Comparison of ENCODE assay signal across 18 cellular contexts in genomic region chr13:36880961-36881360, GRCh38. TPM values are rescaled to one million over a fixed set of nuclear protein-coding genes. Genes with fewer than 3 reads are reported as not detected.
DNase-seq lines count a peak whose midpoint lies in the region; ATAC-seq and TF ChIP-seq lines count a peak whose summit lies in the region.
"Had no signal": no experiment of that assay in that cellular context is flagged by ENCODE, and none has a peak within 500 bp of the region (broad histone marks: within the 10 kb centered on the region; RNA-seq: fewer than 3 reads in every experiment).

No MANE protein-coding gene starts in this region.

- DNase-seq in AG10803 (ENCODE audit: low read depth) (peak; percentile 54), HFFc6 (no peak), choroid plexus epithelial cell (ENCODE audit: low read depth) (peak; percentile 8), iris pigment epithelial cell (ENCODE audit: low read depth) (peak; percentile 22), inferior parietal cortex (ENCODE audit: extremely low spot score) (no peak), NOMO-1 treated with DMSO at 0.1 percent for 48 hours (lab: John Stamatoyannopoulos, UW; ENCODE audit: unreplicated experiment) (no peak)
- no peak for DNase-seq in activated CD4-positive, CD25-positive, alpha-beta regulatory T cell treated with anti-CD3 and anti-CD28 coated beads, Interleukin-2, amount 50 U/mL, for 72 hours
- DNase-seq: CD8-positive, alpha-beta memory T cell; KG1; NCI-H1092; NCI-H1694; NCI-H774; SK-N-SH had no signal

- no peaks in the 10 kb centered on the region for H3K9me3 Mint-ChIP-seq in HFFc6
- H3K9me3 Mint-ChIP-seq: CD8-positive, alpha-beta memory T cell; GM23338 had no signal

- H3K4me3 Mint-ChIP-seq in HFFc6: no peak overlapping the region
- H3K4me3 Mint-ChIP-seq: CD8-positive, alpha-beta memory T cell; GM23338 had no signal

- H3K27me3 Mint-ChIP-seq in HFFc6 (ENCODE audit: insufficient read depth): no peaks in the 10 kb centered on the region

- no peak for ATAC-seq in HG03196 (IDR thresholded peaks at IDR 0.05; ENCODE audit: unreplicated experiment)
- ATAC-seq: GM23338, Panc1, Right ventricle myocardium inferior had no signal

- H3K27ac Mint-ChIP-seq in HFFc6: 0 out of 2 replicates have a peak overlapping the region, but pooled peaks have one; percentile 14
- H3K27ac Mint-ChIP-seq: CD8-positive, alpha-beta memory T cell; GM23338 had no signal

- H3K4me1 Mint-ChIP-seq in HFFc6 (ENCODE audit: low read depth): peaks cover 14% of the 10 kb centered on the region; the same call in 1 of the 2 replicates
- H3K4me1 Mint-ChIP-seq: CD8-positive, alpha-beta memory T cell had no signal

- no peak overlapping the region for H3K4me3 ChIP-seq in AG10803 (ENCODE audit: low read length)
- no peak overlapping the region for H3K4me3 ChIP-seq in choroid plexus epithelial cell (ENCODE audit: low read depth, low read length)
- H3K4me3 ChIP-seq: BLaER1, GM23338 had no signal

- H3K36me3 Mint-ChIP-seq in HFFc6 (ENCODE audit: low read depth): peaks cover 6% of the 10 kb centered on the region; the same call in 1 of the 2 replicates
- H3K36me3 Mint-ChIP-seq: CD8-positive, alpha-beta memory T cell had no signal

- no peak for TF ChIP-seq CTCF in AG10803 (conservative IDR thresholded peaks at IDR 0.05; ENCODE audit: low read length)
- TF ChIP-seq CTCF in HFFc6 (IDR thresholded peaks at IDR 0.05): no peak
- TF ChIP-seq CTCF in choroid plexus epithelial cell (conservative IDR thresholded peaks at IDR 0.05; ENCODE audit: low read depth, low read length): no peak

RNA-seq across cellular contexts. Expression of gene SMAD9, which starts 39.1 kb away (rescaled TPM):
- 10 to 100 TPM; 10.7 to 22.5 (median 17.9) TPM for total RNA-seq in HFFc6 (2021; fragmentation: NEBNext Ultra II Directional; extraction: Animal tissue kit (Norgen Biotek cat#: 25700))
- total RNA-seq: CD8-positive, alpha-beta memory T cell had no signal

Comparison
In these comparisons a context has a peak if more than half of its experiments do, and no peak if none do; other contexts are left out.
1. DNase-seq: peak in AG10803 (single experiment), choroid plexus epithelial cell (single experiment) and iris pigment epithelial cell (single experiment); none in HFFc6 (single experiment), inferior parietal cortex (single experiment), NOMO-1 treated with DMSO at 0.1 percent for 48 hours (single experiment) and activated CD4-positive, CD25-positive, alpha-beta regulatory T cell treated with anti-CD3 and anti-CD28 coated beads, Interleukin-2, amount 50 U/mL, for 72 hours (single experiment).